Comparison of ENCODE assay signal across 11 cellular contexts in the genomic region with DNA sequence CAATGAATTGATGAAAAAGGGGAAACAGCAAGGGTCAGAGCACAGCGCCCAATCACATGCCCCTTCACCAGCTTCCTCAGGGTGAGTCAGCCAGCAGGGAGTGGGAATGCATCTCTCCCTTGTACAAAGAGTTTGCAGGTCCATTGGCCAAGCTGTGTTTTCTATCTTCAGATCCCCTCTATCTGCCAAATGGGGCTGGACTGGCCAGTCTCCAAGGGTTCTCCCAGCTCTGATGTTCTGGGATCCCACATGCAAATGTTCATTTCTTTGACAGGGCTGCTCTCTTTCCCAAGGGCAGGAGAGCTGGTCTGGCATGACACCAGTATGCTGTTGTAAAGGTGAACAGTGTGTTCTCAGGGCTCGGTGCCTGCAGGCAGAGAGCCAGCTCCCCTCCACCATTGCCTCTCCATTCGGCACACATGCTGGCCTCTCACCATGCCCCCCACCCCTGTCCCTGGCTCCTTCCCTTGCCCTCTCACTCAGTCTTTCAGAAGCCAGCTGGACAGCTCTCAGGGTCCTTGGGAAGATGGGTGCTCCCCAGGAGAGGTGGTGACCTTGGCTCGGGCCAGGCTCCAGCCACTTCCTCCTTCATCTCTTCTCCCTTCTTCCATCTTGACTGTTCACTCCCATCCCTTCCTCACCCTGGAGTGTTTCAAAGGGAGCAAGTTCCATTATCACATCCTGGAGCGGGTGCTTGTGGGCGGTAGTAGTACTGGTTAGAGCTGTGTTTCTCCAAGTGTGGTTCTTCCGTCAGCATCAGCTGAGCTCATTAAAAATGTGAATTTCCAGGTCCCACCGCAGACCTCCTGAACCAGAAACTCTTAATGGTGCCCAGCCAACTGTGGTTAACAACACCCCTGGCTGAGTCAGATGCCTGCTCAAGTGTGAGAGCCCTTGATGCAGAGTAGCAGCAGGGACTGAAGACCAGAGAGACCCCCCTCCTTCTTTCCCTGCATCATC. TPM values are rescaled to one million over a fixed set of nuclear protein-coding genes. Genes with fewer than 3 reads are reported as not detected.
DNase-seq lines count a peak whose midpoint lies in the region; ATAC-seq and TF ChIP-seq lines count a peak whose summit lies in the region.
"Had no signal": no experiment of that assay in that cellular context is flagged by ENCODE, and none has a peak within 500 bp of the region (broad histone marks: within the 10 kb centered on the region; RNA-seq: fewer than 3 reads in every experiment).

No MANE protein-coding gene starts in this region.

- CTCF ChIA-PET in naive thymus-derived CD4-positive, alpha-beta T cell (lab: Charles Lee), result interaction anchor here (0.7 kb wide), 2 partner anchors 65 to 81 kb away, joined by 3 read pairs; no protein-coding TSS in a partner anchor
- CTCF ChIA-PET in CD4-positive, alpha-beta T cell (lab: Charles Lee), result no interaction called here

- H3K36me3 Mint-ChIP-seq in naive thymus-derived CD4-positive, alpha-beta T cell, result peaks cover 0 to 4% (median 0%) of the 10 kb centered on the region in 5 donors
- no peaks in the 10 kb centered on the region for H3K36me3 Mint-ChIP-seq in HFFc6 (ENCODE audit: low read depth)
- no peaks in the 10 kb centered on the region for H3K36me3 Mint-ChIP-seq in CD4-positive, alpha-beta T cell (ENCODE audit: low read depth)

- H3K27me3 Mint-ChIP-seq in naive thymus-derived CD4-positive, alpha-beta T cell, result peaks cover 0 to 16% (median 5%) of the 10 kb centered on the region in 5 donors
- H3K27me3 Mint-ChIP-seq in HFFc6 (ENCODE audit: insufficient read depth), result peaks cover 30% of the 10 kb centered on the region
- peaks cover 9% of the 10 kb centered on the region for H3K27me3 Mint-ChIP-seq in CD4-positive, alpha-beta T cell

- H3K4me1 Mint-ChIP-seq in naive thymus-derived CD4-positive, alpha-beta T cell, result peaks cover 0 to 5% (median 0%) of the 10 kb centered on the region in 7 donors
- no peaks in the 10 kb centered on the region for H3K4me1 Mint-ChIP-seq in HFFc6 (ENCODE audit: low read depth)
- no peaks in the 10 kb centered on the region for H3K4me1 Mint-ChIP-seq in CD4-positive, alpha-beta T cell (ENCODE audit: low read depth)

- H3K36me3 ChIP-seq in naive thymus-derived CD4-positive, alpha-beta T cell (ENCODE audit: control insufficient read depth in 2 of 3, insufficient read depth in 3 of 3, low read length in 3 of 3), result no peaks in the 10 kb centered on the region
- H3K36me3 ChIP-seq in HAP-1 (replicated peaks), result no peaks in the 10 kb centered on the region
- H3K36me3 ChIP-seq: thoracic aorta had no signal

- no peak overlapping the region for H3K27ac Mint-ChIP-seq in naive thymus-derived CD4-positive, alpha-beta T cell
- H3K27ac Mint-ChIP-seq in HFFc6, result no peak overlapping the region
- H3K27ac Mint-ChIP-seq in CD4-positive, alpha-beta T cell, result no peak overlapping the region
- H3K27ac Mint-ChIP-seq: activated T-helper 2 cell treated with anti-CD3 and anti-CD28 coated beads, Interferon-gamma antibody, Interleukin-2, Interleukin-4, amounts not matched to agents 10 μg/mL and 5 μg/mL and 100 μg/mL, durations not matched to agents 14 hours and 24 hours and 36 hours had no signal

- peaks cover 0 to 3% (median 0%) of the 10 kb centered on the region in 3 experiments for H3K9me3 ChIP-seq in naive thymus-derived CD4-positive, alpha-beta T cell (ENCODE audit: control insufficient read depth in 2 of 3, low read length in 3 of 3)
- H3K9me3 ChIP-seq in HAP-1, result no peaks in the 10 kb centered on the region
- no peaks in the 10 kb centered on the region for H3K9me3 ChIP-seq in CD4-positive, alpha-beta T cell (ENCODE audit: control insufficient read depth, low read length)
- H3K9me3 ChIP-seq: thoracic aorta had no signal

- no peaks in the 10 kb centered on the region for H3K27me3 ChIP-seq in naive thymus-derived CD4-positive, alpha-beta T cell (ENCODE audit: control insufficient read depth in 2 of 2, insufficient read depth in 2 of 2, low read length in 2 of 2)
- 0 out of 2 replicates have a peak, but pooled peaks cover 2% of the 10 kb centered on the region for H3K27me3 ChIP-seq in HAP-1 (ENCODE audit: low read depth)
- H3K27me3 ChIP-seq in CD4-positive, alpha-beta T cell (ENCODE audit: control insufficient read depth, insufficient read depth, low read length), result no peaks in the 10 kb centered on the region

- H3K4me3 ChIP-seq in naive thymus-derived CD4-positive, alpha-beta T cell (ENCODE audit: low read length), result no peak overlapping the region
- no peak overlapping the region for H3K4me3 ChIP-seq in HAP-1
- H3K4me3 ChIP-seq: thoracic aorta had no signal

- POLR2A ChIA-PET in naive thymus-derived CD4-positive, alpha-beta T cell (lab: Charles Lee), result no interaction called here
- POLR2A ChIA-PET in CD4-positive, alpha-beta T cell (lab: Charles Lee), result no interaction called here

- ATAC-seq in Right ventricle myocardium inferior, result peak; percentile 87
- ATAC-seq in naive thymus-derived CD4-positive, alpha-beta T cell, result peak; percentile 47
- ATAC-seq in CD4-positive, alpha-beta T cell (ENCODE audit: poor library complexity), result no peak

- in situ Hi-C loops in HAP-1 (cut with MboI; ENCODE audit: low sequenced_read_pairs), result no loop called here

- H3K9me3 Mint-ChIP-seq in naive thymus-derived CD4-positive, alpha-beta T cell, result peaks cover 0 to 4% (median 0%) of the 10 kb centered on the region in 11 donors
- no peaks in the 10 kb centered on the region for H3K9me3 Mint-ChIP-seq in HFFc6
- no peaks in the 10 kb centered on the region for H3K9me3 Mint-ChIP-seq in CD4-positive, alpha-beta T cell
- H3K9me3 Mint-ChIP-seq: activated T-helper 2 cell treated with anti-CD3 and anti-CD28 coated beads, Interferon-gamma antibody, Interleukin-2, Interleukin-4, amounts not matched to agents 10 μg/mL and 5 μg/mL and 100 μg/mL, durations not matched to agents 14 hours and 24 hours and 36 hours had no signal

- no peak for TF ChIP-seq CTCF in HFFc6 (IDR thresholded peaks at IDR 0.05)
- TF ChIP-seq CTCF in CD4-positive, alpha-beta T cell (IDR thresholded peaks at IDR 0.05), result no peak

- no peak overlapping the region for H3K27ac ChIP-seq in naive thymus-derived CD4-positive, alpha-beta T cell (ENCODE audit: low read depth, low read length)
- no peak overlapping the region for H3K27ac ChIP-seq in CD4-positive, alpha-beta T cell (ENCODE audit: low read depth, low read length)
- H3K27ac ChIP-seq: thoracic aorta had no signal

- intact Hi-C loops in Right ventricle myocardium inferior (cut with DNase I), result no loop called here
- intact Hi-C loops in cardiac septum (cut with DNase I), result loop anchor here (5.0 kb wide), 1 partner anchor 74 kb away; no protein-coding TSS in a partner anchor
- intact Hi-C loops in naive thymus-derived CD4-positive, alpha-beta T cell (cut with micrococcal nuclease), result no loop called here
- intact Hi-C loops in CD4-positive, alpha-beta T cell (cut with DNase I, micrococcal nuclease), result no loop called here

- no peaks in the 10 kb centered on the region for H3K4me1 ChIP-seq in naive thymus-derived CD4-positive, alpha-beta T cell (ENCODE audit: control insufficient read depth in 2 of 2, insufficient read depth in 2 of 2, low read length in 2 of 2)
- H3K4me1 ChIP-seq in HAP-1, result peaks cover 7% of the 10 kb centered on the region

- no peak overlapping the region for H3K4me3 Mint-ChIP-seq in naive thymus-derived CD4-positive, alpha-beta T cell
- H3K4me3 Mint-ChIP-seq in HFFc6, result no peak overlapping the region
- no peak overlapping the region for H3K4me3 Mint-ChIP-seq in CD4-positive, alpha-beta T cell

- DNase-seq in Right ventricle myocardium inferior (ENCODE audit: missing footprints) (peak; percentile 78), cardiac septum (ENCODE audit: low spot score) (no peak), cerebellar cortex (ENCODE audit: low spot score) (peak; percentile 26), NCI-H146 (lab: John Stamatoyannopoulos, UW) (no peak), HFFc6 (no peak), HAP-1 (ENCODE audit: low spot score in 2 of 2) (no peak)
- no peak for DNase-seq in naive thymus-derived CD4-positive, alpha-beta T cell
- no peak for DNase-seq in CD4-positive, alpha-beta T cell
- DNase-seq: T-helper 2 cell had no signal

RNA-seq across cellular contexts. Expression of a gene that starts 24.7 kb away (rescaled TPM):
- total RNA-seq in Right ventricle myocardium inferior (0.05 TPM), cardiac septum (not detected)
- total RNA-seq in naive thymus-derived CD4-positive, alpha-beta T cell, result not detected
- polyA plus RNA-seq in naive thymus-derived CD4-positive, alpha-beta T cell, result not detected
- total RNA-seq in HFFc6 (2021; fragmentation: NEBNext Ultra II Directional; extraction: Animal tissue kit (Norgen Biotek cat#: 25700)), result not detected
- not detected for total RNA-seq in CD4-positive, alpha-beta T cell
- total RNA-seq: activated T-helper 2 cell treated with anti-CD3 and anti-CD28 coated beads, Interferon-gamma antibody, Interleukin-2, Interleukin-4, amounts not matched to agents 10 μg/mL and 5 μg/mL and 100 μg/mL, durations not matched to agents 14 hours and 24 hours and 36 hours had no signal

RNA-seq across cellular contexts. Expression of a gene that starts 57.9 kb away (rescaled TPM):
- total RNA-seq in Right ventricle myocardium inferior (2.6 TPM), cardiac septum (1.8 TPM)
- total RNA-seq in naive thymus-derived CD4-positive, alpha-beta T cell, result 10 to 100 TPM; 10.9 to 47.4 (median 23.7) TPM
- polyA plus RNA-seq in naive thymus-derived CD4-positive, alpha-beta T cell, result 10 to 100 TPM in 1 of 2 donors, 1 to 10 TPM in 1; 6.6 to 11.9 TPM
- total RNA-seq in HFFc6 (2021; fragmentation: NEBNext Ultra II Directional; extraction: Animal tissue kit (Norgen Biotek cat#: 25700)), result 1 to 10 TPM; 3.6 to 6.4 (median 5.3) TPM
- 1 to 10 TPM; 4.5 to 4.8 TPM for total RNA-seq in CD4-positive, alpha-beta T cell

Comparison
In these comparisons a context has a peak if more than half of its experiments do, and no peak if none do; other contexts are left out.
1. DNase-seq: peak in Right ventricle myocardium inferior (single experiment) and cerebellar cortex (single experiment); none in cardiac septum (single experiment), naive thymus-derived CD4-positive, alpha-beta T cell (0 of 9), NCI-H146 (single experiment), HFFc6 (single experiment), HAP-1 (0 of 2) and CD4-positive, alpha-beta T cell (0 of 10).